Comparison of ENCODE assay signal across 27 cellular contexts in the genomic region with DNA sequence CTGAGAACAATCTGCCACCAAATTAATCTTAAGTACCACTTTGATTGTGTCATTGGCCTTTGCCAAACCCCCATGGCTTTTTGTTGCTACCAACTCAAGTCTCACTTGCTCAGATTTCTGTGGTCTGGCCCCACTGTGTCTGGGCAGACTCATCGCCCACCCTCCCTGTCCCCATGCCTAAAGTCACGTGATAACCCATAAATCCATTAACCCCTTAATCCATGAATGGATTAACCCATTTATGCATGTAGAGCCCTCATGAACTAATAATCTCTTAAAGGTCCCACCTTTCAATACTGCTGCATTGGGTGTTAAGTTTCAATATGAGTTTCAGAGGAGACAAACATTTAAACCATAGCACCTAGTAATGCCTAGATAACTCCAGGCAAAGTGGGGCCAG.
"Had no signal": no experiment of that assay in that cellular context is flagged by ENCODE, and none has a peak within 500 bp of the region (broad histone marks: within the 10 kb centered on the region; RNA-seq: fewer than 3 reads in every experiment).

No MANE protein-coding gene starts in this region.

- ATAC-seq: foreskin keratinocyte; gastroesophageal sphincter; heart right ventricle; left cardiac atrium; left lung; mucosa of descending colon; natural killer cell treated with Interleukin-12 subunit alpha and Interleukin-12 subunit beta and Interleukin-15 and Interleukin-18, amount 100 ng/mL, for 72 hours; right cardiac atrium; stimulated activated memory B cell treated with anti-CD40 and anti-IgM and Interleukin-4, amounts not matched to agents 10 μg/mL and 1 μg/mL and 100 μg/mL, for 72 hours; stimulated activated naive CD8-positive, alpha-beta T cell treated with anti-CD3 and anti-CD28 coated beads, Interleukin-15, Interleukin-2, amounts not matched to agents 100 U/mL and 50 U/mL, for 24 hours had no signal

- H3K9me3 ChIP-seq: esophagus muscularis mucosa, gastroesophageal sphincter, heart right ventricle, left lung, mucosa of descending colon, prostate gland, spleen, testis, tibial artery had no signal

- H3K4me1 ChIP-seq: esophagus muscularis mucosa, foreskin keratinocyte, gastroesophageal sphincter, heart right ventricle, left lung, prostate gland, spleen, testis, tibial artery had no signal

- DNase-seq: dermis blood vessel endothelial cell; effector memory CD4-positive, alpha-beta T cell; foreskin keratinocyte; glutamatergic neuron; heart right ventricle; hippocampal formation; left cardiac atrium; left lung; mesenchymal stem cell; mucosa of descending colon; naive B cell; right cardiac atrium; spleen; stimulated activated CD4-positive, alpha-beta T cell treated with anti-CD3 and anti-CD28 coated beads, Interleukin-4, amount 100 ng/mL, for 4 hours; stimulated activated naive CD8-positive, alpha-beta T cell treated with anti-CD3 and anti-CD28 coated beads, Interleukin-15, Interleukin-2, amounts not matched to agents 100 U/mL and 50 U/mL, for 24 hours; substantia nigra; testis; tibial artery had no signal

- H3K27ac Mint-ChIP-seq: mesothelial cell of epicardium; naive B cell; natural killer cell treated with Interleukin-12 subunit alpha and Interleukin-12 subunit beta and Interleukin-15 and Interleukin-18, amount 100 ng/mL, for 72 hours; stimulated activated memory B cell treated with anti-CD40 and anti-IgM and Interleukin-4, amounts not matched to agents 10 μg/mL and 1 μg/mL and 100 μg/mL, for 72 hours; type B pancreatic cell had no signal

- H3K36me3 Mint-ChIP-seq: mesothelial cell of epicardium; naive B cell; natural killer cell treated with Interleukin-12 subunit alpha and Interleukin-12 subunit beta and Interleukin-15 and Interleukin-18, amount 100 ng/mL, for 72 hours; stimulated activated memory B cell treated with anti-CD40 and anti-IgM and Interleukin-4, amounts not matched to agents 10 μg/mL and 1 μg/mL and 100 μg/mL, for 72 hours; type B pancreatic cell had no signal

- H3K27ac ChIP-seq: esophagus muscularis mucosa, foreskin keratinocyte, gastroesophageal sphincter, heart right ventricle, left lung, prostate gland, skin epidermis, spleen, testis, tibial artery had no signal

- H3K4me3 ChIP-seq: esophagus muscularis mucosa, gastroesophageal sphincter, heart right ventricle, left lung, mucosa of descending colon, prostate gland, skin epidermis, spleen, testis, tibial artery had no signal

- H3K4me3 Mint-ChIP-seq: mesothelial cell of epicardium; naive B cell; natural killer cell treated with Interleukin-12 subunit alpha and Interleukin-12 subunit beta and Interleukin-15 and Interleukin-18, amount 100 ng/mL, for 72 hours; neural crest cell; stimulated activated memory B cell treated with anti-CD40 and anti-IgM and Interleukin-4, amounts not matched to agents 10 μg/mL and 1 μg/mL and 100 μg/mL, for 72 hours; type B pancreatic cell had no signal

- H3K9me3 Mint-ChIP-seq: mesothelial cell of epicardium; natural killer cell treated with Interleukin-12 subunit alpha and Interleukin-12 subunit beta and Interleukin-15 and Interleukin-18, amount 100 ng/mL, for 72 hours; neural crest cell; stimulated activated memory B cell treated with anti-CD40 and anti-IgM and Interleukin-4, amounts not matched to agents 10 μg/mL and 1 μg/mL and 100 μg/mL, for 72 hours; type B pancreatic cell had no signal

- H3K36me3 ChIP-seq: esophagus muscularis mucosa, gastroesophageal sphincter, heart right ventricle, left lung, prostate gland, spleen, tibial artery had no signal

- H3K27me3 Mint-ChIP-seq: type B pancreatic cell had no signal

- H3K27me3 ChIP-seq: esophagus muscularis mucosa, gastroesophageal sphincter, left lung, spleen, testis, tibial artery had no signal

- H3K4me1 Mint-ChIP-seq: naive B cell; stimulated activated memory B cell treated with anti-CD40 and anti-IgM and Interleukin-4, amounts not matched to agents 10 μg/mL and 1 μg/mL and 100 μg/mL, for 72 hours had no signal
